In genomic region chr2:227643990-227644551, GRCh38 we compare ENCODE assay signal across 22 cellular contexts. TPM values are rescaled to one million over a fixed set of nuclear protein-coding genes. Genes with fewer than 3 reads are reported as not detected.
"Had no signal": no experiment of that assay in that cellular context is flagged by ENCODE, and none has a peak within 500 bp of the region (broad histone marks: within the 10 kb centered on the region; RNA-seq: fewer than 3 reads in every experiment).

No MANE protein-coding gene starts in this region.

- ATAC-seq: left cardiac atrium, lower lobe of right lung, pancreas had no signal

- H3K4me1 Mint-ChIP-seq: activated B cell treated with CpG ODN at 0.5 μM for 24 hours; activated CD4-positive, alpha-beta T cell treated with anti-CD3 and anti-CD28 coated beads, Interleukin-2, amount 10 ng/mL, durations not matched to agents 7 days and 5 days; neural crest cell had no signal

- H3K9me3 Mint-ChIP-seq: activated B cell treated with CpG ODN at 0.5 μM for 24 hours; activated CD4-positive, alpha-beta T cell treated with anti-CD3 and anti-CD28 coated beads, Interleukin-2, amount 10 ng/mL, durations not matched to agents 7 days and 5 days; neural crest cell had no signal

- H3K27ac Mint-ChIP-seq: activated B cell treated with CpG ODN at 0.5 μM for 24 hours; activated CD4-positive, alpha-beta T cell treated with anti-CD3 and anti-CD28 coated beads, Interleukin-2, amount 10 ng/mL, durations not matched to agents 7 days and 5 days had no signal

- H3K4me3 Mint-ChIP-seq: activated B cell treated with CpG ODN at 0.5 μM for 24 hours; activated CD4-positive, alpha-beta T cell treated with anti-CD3 and anti-CD28 coated beads, Interleukin-2, amount 10 ng/mL, durations not matched to agents 7 days and 5 days; neural crest cell had no signal

- DNase-seq: activated B cell treated with CpG ODN at 0.5 μM for 24 hours; activated CD4-positive, alpha-beta T cell treated with anti-CD3 and anti-CD28 coated beads, Interleukin-2, amount 10 ng/mL, durations not matched to agents 7 days and 5 days; activated naive CD4-positive, alpha-beta T cell; activated T-cell treated with anti-CD3 and anti-CD28 coated beads for 4 hours; cerebellar nuclear complex; effector memory CD4-positive, alpha-beta T cell; foreskin melanocyte; head of caudate nucleus; left cardiac atrium; lower lobe of right lung; midbrain; pancreas; stimulated activated CD4-positive, alpha-beta T cell treated with anti-CD3 and anti-CD28 coated beads, Interleukin-2, amount 100 ng/mL, for 48 hours; stimulated activated naive CD4-positive, alpha-beta T cell treated with Interleukin-2 at 50 U/mL for 16 hours; substantia nigra had no signal

RNA-seq across cellular contexts. Expression of gene SCYGR5, which starts 22.5 kb away (rescaled TPM):
- total RNA-seq: activated B cell treated with CpG ODN at 0.5 μM for 24 hours; activated CD4-positive, alpha-beta T cell treated with anti-CD3 and anti-CD28 coated beads, Interleukin-2, amount 10 ng/mL, durations not matched to agents 7 days and 5 days; activated CD8-positive, alpha-beta memory T cell treated with anti-CD3 and anti-CD28 coated beads for 36 hours; ascending aorta; breast epithelium; left cardiac atrium; lower lobe of right lung; myocyte; neural crest cell; pancreas; renal cortical epithelial cell; T-helper 2 cell treated with Interferon-gamma antibody and Interleukin-4, amounts not matched to agents 100 ng/mL and 5 ng/mL, for 36 hours had no signal

RNA-seq across cellular contexts. Expression of gene SCYGR4, which starts 26.8 kb away (rescaled TPM):
- total RNA-seq: activated B cell treated with CpG ODN at 0.5 μM for 24 hours; activated CD4-positive, alpha-beta T cell treated with anti-CD3 and anti-CD28 coated beads, Interleukin-2, amount 10 ng/mL, durations not matched to agents 7 days and 5 days; activated CD8-positive, alpha-beta memory T cell treated with anti-CD3 and anti-CD28 coated beads for 36 hours; ascending aorta; breast epithelium; left cardiac atrium; lower lobe of right lung; myocyte; neural crest cell; pancreas; renal cortical epithelial cell; T-helper 2 cell treated with Interferon-gamma antibody and Interleukin-4, amounts not matched to agents 100 ng/mL and 5 ng/mL, for 36 hours had no signal

RNA-seq across cellular contexts. Expression of gene SCYGR3, which starts 29.4 kb away (rescaled TPM):
- total RNA-seq: activated B cell treated with CpG ODN at 0.5 μM for 24 hours; activated CD4-positive, alpha-beta T cell treated with anti-CD3 and anti-CD28 coated beads, Interleukin-2, amount 10 ng/mL, durations not matched to agents 7 days and 5 days; activated CD8-positive, alpha-beta memory T cell treated with anti-CD3 and anti-CD28 coated beads for 36 hours; ascending aorta; breast epithelium; left cardiac atrium; lower lobe of right lung; myocyte; neural crest cell; pancreas; renal cortical epithelial cell; T-helper 2 cell treated with Interferon-gamma antibody and Interleukin-4, amounts not matched to agents 100 ng/mL and 5 ng/mL, for 36 hours had no signal

RNA-seq across cellular contexts. Expression of gene SCYGR2, which starts 45.4 kb away (rescaled TPM):
- total RNA-seq: activated B cell treated with CpG ODN at 0.5 μM for 24 hours; activated CD4-positive, alpha-beta T cell treated with anti-CD3 and anti-CD28 coated beads, Interleukin-2, amount 10 ng/mL, durations not matched to agents 7 days and 5 days; activated CD8-positive, alpha-beta memory T cell treated with anti-CD3 and anti-CD28 coated beads for 36 hours; ascending aorta; breast epithelium; left cardiac atrium; lower lobe of right lung; myocyte; neural crest cell; pancreas; renal cortical epithelial cell; T-helper 2 cell treated with Interferon-gamma antibody and Interleukin-4, amounts not matched to agents 100 ng/mL and 5 ng/mL, for 36 hours had no signal
